ENCODE assay signal across 1 cellular context in genomic region chrX:100731441-100732281, GRCh38.
TF ChIP-seq lines count a peak whose summit lies in the region.

SYTL4 (minus strand) TSS chrX:100732121; CDS start chrX:100702037, 30,084 bp downstream.

TF ChIP-seq in GM23338, 12 proteins besides CTCF, POLR2A, EP300 and RAD21:
- TF ChIP-seq REST (IDR thresholded peaks at IDR 0.05; ENCODE audit: unreplicated experiment), result no peak
- TF ChIP-seq ZNF331 (CRISPR knock-in tag; IDR thresholded peaks at IDR 0.05; ENCODE audit: low read depth), result no peak
- TF ChIP-seq ETS1 (IDR thresholded peaks at IDR 0.05), result no peak
- no peak for TF ChIP-seq EZH2phosphoT487 (IDR thresholded peaks at IDR 0.05; ENCODE audit: unreplicated experiment)
- no peak for TF ChIP-seq NANOG (IDR thresholded peaks at IDR 0.05; ENCODE audit: borderline replicate concordance)
- no peak for TF ChIP-seq ZNF114 (CRISPR knock-in tag; IDR thresholded peaks at IDR 0.05)
- no peak for TF ChIP-seq POLR2AphosphoS5 (IDR thresholded peaks at IDR 0.05; ENCODE audit: low read depth)
- no peak for TF ChIP-seq STAT1 (IDR thresholded peaks at IDR 0.05; ENCODE audit: unreplicated experiment)
- TF ChIP-seq ZNF462 (CRISPR knock-in tag; IDR thresholded peaks at IDR 0.05), result no peak
- TF ChIP-seq EZH2 (IDR thresholded peaks at IDR 0.05; ENCODE audit: low read depth, unreplicated experiment), result no peak
- no peak for TF ChIP-seq JUNB (IDR thresholded peaks at IDR 0.05; ENCODE audit: unreplicated experiment)
- no peak for TF ChIP-seq CREB1 (CRISPR knock-in tag; IDR thresholded peaks at IDR 0.05; ENCODE audit: low read depth)
